In the genomic region with DNA sequence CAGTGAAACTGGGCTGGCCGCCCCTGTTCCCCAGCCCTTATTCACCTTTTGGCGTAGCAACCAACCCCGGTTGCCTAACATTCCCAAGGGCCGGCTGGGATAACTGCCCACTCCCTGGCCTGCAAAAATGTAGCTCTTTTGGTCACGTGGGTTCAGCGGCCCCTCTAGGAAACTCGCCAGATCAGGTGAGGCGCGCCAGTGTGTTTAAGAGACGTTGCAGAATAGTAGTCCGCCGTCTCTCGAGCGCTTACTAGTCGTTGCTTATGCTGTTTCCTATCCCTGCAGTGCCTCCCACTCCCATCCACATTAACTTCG, we compare ENCODE assay signal across 8 cellular contexts. TPM values are rescaled to one million over a fixed set of nuclear protein-coding genes. Genes with fewer than 3 reads are reported as not detected.
DNase-seq lines count a peak whose midpoint lies in the region; FAIRE-seq and TF ChIP-seq lines count a peak whose summit lies in the region.

No MANE protein-coding gene starts in this region.

- H3K4me1 ChIP-seq in SK-N-SH (ENCODE audit: control insufficient read depth in 1 of 2, insufficient read depth in 2 of 2, low read depth in 1 of 2, low read length in 1 of 2), result peaks cover 10 to 33% of the 10 kb centered on the region in 2 experiments
- H3K4me1 ChIP-seq in right atrium auricular region, result peaks cover 0 to 22% of the 10 kb centered on the region in 2 donors

- peaks cover 4% of the 10 kb centered on the region; the same call in 1 of the 2 replicates for H4K20me1 ChIP-seq in SK-N-SH (ENCODE audit: insufficient read depth)

- H3K27ac ChIP-seq in SK-N-SH (ENCODE audit: low read depth in 2 of 2, low read length in 1 of 2) (peak overlapping the region; percentile 94 to 97), angular gyrus (ENCODE audit: low read depth, low read length) (peak overlapping the region; percentile 99), right atrium auricular region (peak overlapping the region; percentile 99 to 100)

- peaks cover 39% of the 10 kb centered on the region for H3K4me1 Mint-ChIP-seq in progenitor cell of endocrine pancreas (ENCODE audit: low read depth)

- CTCF ChIA-PET in SK-N-SH (lab: Yijun Ruan, JAX), result interaction anchor here (1.2 to 2.7 kb wide), 3 partner anchors 45 to 636 kb away, joined by 3 to 10 read pairs (median 5); a partner anchor contains a TSS

- H3K36me3 ChIP-seq in MG63 (peaks cover 26% of the 10 kb centered on the region), SK-N-SH (replicated peaks in 1 of 2; ENCODE audit: control insufficient read depth in 1 of 2, insufficient read depth in 2 of 2, low read length in 1 of 2) (peaks cover 17 to 20% of the 10 kb centered on the region in 2 experiments), right atrium auricular region (peaks cover 3% of the 10 kb centered on the region)

- no peak for TF ChIP-seq RAD21 in SK-N-SH (IDR thresholded peaks at IDR 0.05; ENCODE audit: low read length)

- H3K9me3 ChIP-seq in MG63, result no peaks in the 10 kb centered on the region
- H3K9me3 ChIP-seq in SK-N-SH, result no peaks in the 10 kb centered on the region
- H3K9me3 ChIP-seq in right atrium auricular region, result no peaks in the 10 kb centered on the region

- H3F3A ChIP-seq in SK-N-SH (replicated peaks; ENCODE audit: insufficient read depth), result peaks cover 8% of the 10 kb centered on the region

- no peaks in the 10 kb centered on the region for H3K9me3 Mint-ChIP-seq in progenitor cell of endocrine pancreas (ENCODE audit: low read depth)

- TF ChIP-seq CTCF in SK-N-SH (IDR thresholded peaks at IDR 0.05) (no peak), right atrium auricular region (IDR thresholded peaks at IDR 0.05) (no peak), progenitor cell of endocrine pancreas (IDR thresholded peaks at IDR 0.05; ENCODE audit: unreplicated experiment) (no peak)

- POLR2A ChIA-PET in SK-N-SH (lab: Yijun Ruan, JAX), result interaction anchor here (0.6 to 0.7 kb wide), 2 partner anchors 36 to 132 kb away, joined by 3 read pairs; no protein-coding TSS in a partner anchor

- peak overlapping the region; percentile 94 for H3K4me2 ChIP-seq in SK-N-SH

- WGBS in SK-N-SH (ENCODE audit: low lambda C conversion rate), result 0% methylated on average over 13 of the region's 16 CpGs

- peak overlapping the region; percentile 92 for H2AFZ ChIP-seq in SK-N-SH (ENCODE audit: low read depth)

- no peak for TF ChIP-seq EP300 in SK-N-SH (IDR thresholded peaks at IDR 0.05; ENCODE audit: borderline replicate concordance in 1 of 2, low read depth in 1 of 2, low read length in 1 of 2)

- peaks cover 85% of the 10 kb centered on the region for H3K79me2 ChIP-seq in SK-N-SH (ENCODE audit: insufficient read depth)

- no peaks in the 10 kb centered on the region for H3K27me3 ChIP-seq in MG63
- H3K27me3 ChIP-seq in SK-N-SH (ENCODE audit: insufficient read depth), result no peaks in the 10 kb centered on the region
- no peaks in the 10 kb centered on the region for H3K27me3 ChIP-seq in right atrium auricular region

- FAIRE-seq in urothelium cell line (lab: Jason Lieb, UNC), result no peak

- H3K4me3 ChIP-seq in MG63 (peak overlapping the region; percentile 98), SK-N-SH (ENCODE audit: low read depth in 2 of 2, low read length in 1 of 2) (peak overlapping the region; percentile 84 to 96), right atrium auricular region (peak overlapping the region; percentile 94 to 98)

- no peaks in the 10 kb centered on the region for H3K9me2 ChIP-seq in SK-N-SH

- H3K9ac ChIP-seq in SK-N-SH, result peak overlapping the region; percentile 93

- peaks cover 9% of the 10 kb centered on the region for H3K36me3 Mint-ChIP-seq in progenitor cell of endocrine pancreas (ENCODE audit: insufficient read depth)

- H3K27me3 Mint-ChIP-seq in progenitor cell of endocrine pancreas, result no peaks in the 10 kb centered on the region

- DNase-seq in SKM-1 treated with dmso at 0.1 percent for 144 hours (lab: John Stamatoyannopoulos, UW; ENCODE audit: unreplicated experiment), result peak; percentile 58
- DNase-seq in SKM-1 (lab: John Stamatoyannopoulos, UW; ENCODE audit: unreplicated experiment), result no peak
- peak; percentile 48 for DNase-seq in MG63
- peak; percentile 18 for DNase-seq in SK-N-SH
- DNase-seq in right atrium auricular region (ENCODE audit: low spot score), result peak; percentile 78
- peak; percentile 41 for DNase-seq in progenitor cell of endocrine pancreas (ENCODE audit: low spot score, unreplicated experiment)
- peak; percentile 46 for DNase-seq in urothelium cell line (ENCODE audit: low spot score)

- H3K4me3 Mint-ChIP-seq in progenitor cell of endocrine pancreas (ENCODE audit: low read depth), result peak overlapping the region; percentile 100

- H3K27ac Mint-ChIP-seq in progenitor cell of endocrine pancreas, result peak overlapping the region; percentile 100

TF ChIP-seq in SK-N-SH, 30 proteins besides CTCF, POLR2A, EP300 and RAD21:
- no peak for TF ChIP-seq NRF1 (IDR thresholded peaks at IDR 0.05; ENCODE audit: low read depth, low read length)
- TF ChIP-seq, protein P1, sequence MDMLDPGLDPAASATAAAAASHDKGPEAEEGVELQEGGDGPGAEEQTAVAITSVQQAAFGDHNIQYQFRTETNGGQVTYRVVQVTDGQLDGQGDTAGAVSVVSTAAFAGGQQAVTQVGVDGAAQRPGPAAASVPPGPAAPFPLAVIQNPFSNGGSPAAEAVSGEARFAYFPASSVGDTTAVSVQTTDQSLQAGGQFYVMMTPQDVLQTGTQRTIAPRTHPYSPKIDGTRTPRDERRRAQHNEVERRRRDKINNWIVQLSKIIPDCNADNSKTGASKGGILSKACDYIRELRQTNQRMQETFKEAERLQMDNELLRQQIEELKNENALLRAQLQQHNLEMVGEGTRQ (IDR thresholded peaks at IDR 0.05; ENCODE audit: borderline replicate concordance, low read depth, low read length), result peak; percentile 26; the same call in 1 of the 2 replicates
- peak; percentile 24; the same call in 1 of the 2 replicates for TF ChIP-seq SIN3A (IDR thresholded peaks at IDR 0.05; ENCODE audit: borderline replicate concordance, low read depth, low read length)
- peak; percentile 51 for TF ChIP-seq MXI1 (IDR thresholded peaks at IDR 0.05; ENCODE audit: low read depth, low read length)
- TF ChIP-seq, protein P2, sequence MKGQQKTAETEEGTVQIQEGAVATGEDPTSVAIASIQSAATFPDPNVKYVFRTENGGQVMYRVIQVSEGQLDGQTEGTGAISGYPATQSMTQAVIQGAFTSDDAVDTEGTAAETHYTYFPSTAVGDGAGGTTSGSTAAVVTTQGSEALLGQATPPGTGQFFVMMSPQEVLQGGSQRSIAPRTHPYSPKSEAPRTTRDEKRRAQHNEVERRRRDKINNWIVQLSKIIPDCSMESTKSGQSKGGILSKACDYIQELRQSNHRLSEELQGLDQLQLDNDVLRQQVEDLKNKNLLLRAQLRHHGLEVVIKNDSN (IDR thresholded peaks at IDR 0.05; ENCODE audit: borderline replicate concordance, low read depth), result peak; percentile 83
- TF ChIP-seq TAF1 (IDR thresholded peaks at IDR 0.05; ENCODE audit: borderline replicate concordance, low read depth, low read length), result no peak

RNA-seq across cellular contexts. Expression of a gene that starts 0.6 kb away (rescaled TPM):
- 26.8 and 28.2 TPM in 2 replicates for total RNA-seq in MG63 (2014; rRNA removed; shearing (Covaris generic); ENCODE audit: low replicate concordance)
- 12.2 and 16.0 TPM in 2 replicates for polyA plus RNA-seq in SK-N-SH (2012; rRNA removed)
- 15.7 and 16.7 TPM in 2 replicates for polyA plus RNA-seq in SK-N-SH (2012; cell fraction: cytosol; rRNA removed)
- polyA plus RNA-seq in SK-N-SH (2012; cell fraction: nucleus; rRNA removed), result 14.1 and 26.0 TPM in 2 replicates
- total RNA-seq in right atrium auricular region, result 10 to 100 TPM; 16.1 to 20.0 TPM
- total RNA-seq in progenitor cell of endocrine pancreas, result 70.5 and 73.3 TPM in 2 replicates

RNA-seq across cellular contexts. Expression of a gene that starts 1.3 kb away (rescaled TPM):
- 16.4 and 16.6 TPM in 2 replicates for total RNA-seq in MG63 (2014; rRNA removed; shearing (Covaris generic); ENCODE audit: low replicate concordance)
- polyA plus RNA-seq in SK-N-SH (2012; rRNA removed), result 15.4 and 23.2 TPM in 2 replicates
- 10.6 and 10.7 TPM in 2 replicates for polyA plus RNA-seq in SK-N-SH (2012; cell fraction: cytosol; rRNA removed)
- 62.1 and 78.6 TPM in 2 replicates for polyA plus RNA-seq in SK-N-SH (2012; cell fraction: nucleus; rRNA removed)
- total RNA-seq in right atrium auricular region, result 1 to 10 TPM; 5.3 to 6.6 TPM
- 41.0 and 49.8 TPM in 2 replicates for total RNA-seq in progenitor cell of endocrine pancreas
